ENCODE assay signal across 30 cellular contexts in genomic region chr22:27723708-27724107, GRCh38.
"Had no signal": no experiment of that assay in that cellular context is flagged by ENCODE, and none has a peak within 500 bp of the region (broad histone marks: within the 10 kb centered on the region; RNA-seq: fewer than 3 reads in every experiment).

No MANE protein-coding gene starts in this region.

- H3K36me3 Mint-ChIP-seq: naive thymus-derived CD4-positive, alpha-beta T cell; stimulated activated memory B cell treated with anti-CD40 and anti-IgM and Interleukin-4, amounts not matched to agents 10 μg/mL and 1 μg/mL and 100 μg/mL, for 72 hours; type B pancreatic cell had no signal

- H2AFZ ChIP-seq: parathyroid adenoma had no signal

- H3K36me3 ChIP-seq: colonic mucosa, gastroesophageal sphincter, right atrium auricular region, vagina, WERI-Rb-1 had no signal

- H3K27ac Mint-ChIP-seq: activated CD4-positive, alpha-beta memory T cell treated with anti-CD3 and anti-CD28 coated beads, Interleukin-2, amount 10 ng/mL, durations not matched to agents 7 days and 5 days; activated CD4-positive, alpha-beta T cell treated with anti-CD3 and anti-CD28 coated beads, Interleukin-2, amount 10 ng/mL, durations not matched to agents 7 days and 5 days; activated naive CD4-positive, alpha-beta T cell treated with anti-CD3 and anti-CD28 coated beads, Interleukin-2, amount 50 U/mL, for 72 hours; activated T-cell treated with anti-CD3 and anti-CD28 coated beads, Interleukin-2, amount 50 U/mL, for 24 hours; effector memory CD8-positive, alpha-beta T cell; naive thymus-derived CD4-positive, alpha-beta T cell; stimulated activated memory B cell treated with anti-CD40 and anti-IgM and Interleukin-4, amounts not matched to agents 10 μg/mL and 1 μg/mL and 100 μg/mL, for 72 hours; T-helper 2 cell treated with Interferon-gamma antibody and Interleukin-4, amounts not matched to agents 5 μg/mL and 100 μg/mL, for 36 hours; type B pancreatic cell had no signal

- H3K4me2 ChIP-seq: smooth muscle cell had no signal

- DNase-seq: activated CD4-positive, alpha-beta memory T cell treated with anti-CD3 and anti-CD28 coated beads, Interleukin-2, amount 10 ng/mL, durations not matched to agents 7 days and 5 days; activated CD4-positive, alpha-beta T cell treated with anti-CD3 and anti-CD28 coated beads for 1 hour; activated CD4-positive, alpha-beta T cell treated with anti-CD3 and anti-CD28 coated beads, Interleukin-2, amount 10 ng/mL, durations not matched to agents 7 days and 5 days; activated CD8-positive, alpha-beta memory T cell treated with anti-CD3 and anti-CD28 coated beads, Interleukin-2, amount 50 U/mL, for 48 hours; activated naive CD4-positive, alpha-beta T cell; activated T-cell treated with anti-CD3 and anti-CD28 coated beads, Interleukin-2, amount 50 U/mL, for 24 hours; colonic mucosa; effector memory CD8-positive, alpha-beta T cell; hippocampal formation; left colon; midbrain; naive thymus-derived CD4-positive, alpha-beta T cell; nucleus accumbens; stimulated activated CD4-positive, alpha-beta T cell treated with anti-CD3 and anti-CD28 coated beads, Interleukin-1b, Interleukin-23, amount 100 ng/mL, for 48 hours; stimulated activated CD4-positive, alpha-beta T cell treated with anti-CD3 and anti-CD28 coated beads, Interleukin-4, amount 100 ng/mL, for 4 hours; stimulated activated CD8-positive, alpha-beta memory T cell treated with anti-CD3 and anti-CD28 coated beads, Interleukin-4, amount 100 ng/mL, for 48 hours; stimulated activated naive CD8-positive, alpha-beta T cell treated with anti-CD3 and anti-CD28 coated beads, Interleukin-15, amount 100 ng/mL, for 72 hours; substantia nigra; T-helper 1 cell; WERI-Rb-1 had no signal

- H3K9me3 Mint-ChIP-seq: activated T-cell treated with anti-CD3 and anti-CD28 coated beads, Interleukin-2, amount 50 U/mL, for 24 hours; T-helper 2 cell treated with Interferon-gamma antibody and Interleukin-4, amounts not matched to agents 5 μg/mL and 100 μg/mL, for 36 hours had no signal

- H3K27ac ChIP-seq: colonic mucosa, gastroesophageal sphincter, parathyroid adenoma, right atrium auricular region, vagina, WERI-Rb-1 had no signal

- H3K4me3 ChIP-seq: colonic mucosa, gastroesophageal sphincter, right atrium auricular region, smooth muscle cell, vagina had no signal

- H3K4me3 Mint-ChIP-seq: activated CD4-positive, alpha-beta memory T cell treated with anti-CD3 and anti-CD28 coated beads, Interleukin-2, amount 10 ng/mL, durations not matched to agents 7 days and 5 days; activated CD4-positive, alpha-beta T cell treated with anti-CD3 and anti-CD28 coated beads, Interleukin-2, amount 10 ng/mL, durations not matched to agents 7 days and 5 days; activated T-cell treated with anti-CD3 and anti-CD28 coated beads, Interleukin-2, amount 50 U/mL, for 24 hours; effector memory CD8-positive, alpha-beta T cell; naive thymus-derived CD4-positive, alpha-beta T cell; stimulated activated memory B cell treated with anti-CD40 and anti-IgM and Interleukin-4, amounts not matched to agents 10 μg/mL and 1 μg/mL and 100 μg/mL, for 72 hours; stimulated activated naive CD8-positive, alpha-beta T cell treated with anti-CD3 and anti-CD28 coated beads, Interleukin-15, amount 100 ng/mL, for 72 hours; T-helper 2 cell treated with Interferon-gamma antibody and Interleukin-4, amounts not matched to agents 5 μg/mL and 100 μg/mL, for 36 hours; type B pancreatic cell had no signal

- H3K27me3 ChIP-seq: colonic mucosa, gastroesophageal sphincter, right atrium auricular region, vagina had no signal

- FAIRE-seq: keratinocyte had no signal

- H3K9ac ChIP-seq: parathyroid adenoma had no signal

- H3K4me1 Mint-ChIP-seq: activated CD4-positive, alpha-beta memory T cell treated with anti-CD3 and anti-CD28 coated beads, Interleukin-2, amount 10 ng/mL, durations not matched to agents 7 days and 5 days; activated CD4-positive, alpha-beta T cell treated with anti-CD3 and anti-CD28 coated beads, Interleukin-2, amount 10 ng/mL, durations not matched to agents 7 days and 5 days; stimulated activated memory B cell treated with anti-CD40 and anti-IgM and Interleukin-4, amounts not matched to agents 10 μg/mL and 1 μg/mL and 100 μg/mL, for 72 hours; stimulated activated naive CD8-positive, alpha-beta T cell treated with anti-CD3 and anti-CD28 coated beads, Interleukin-15, amount 100 ng/mL, for 72 hours had no signal

- H3K9me3 ChIP-seq: colonic mucosa, gastroesophageal sphincter, right atrium auricular region, vagina had no signal

- H3K79me2 ChIP-seq: parathyroid adenoma had no signal

- H3K4me1 ChIP-seq: colonic mucosa, parathyroid adenoma had no signal

- ATAC-seq: effector memory CD8-positive, alpha-beta T cell; gastroesophageal sphincter; left colon; naive thymus-derived CD4-positive, alpha-beta T cell; stimulated activated memory B cell treated with anti-CD40 and anti-IgM and Interleukin-4, amounts not matched to agents 10 μg/mL and 1 μg/mL and 100 μg/mL, for 72 hours; stimulated activated naive CD8-positive, alpha-beta T cell treated with anti-CD3 and anti-CD28 coated beads, Interleukin-15, amount 100 ng/mL, for 72 hours had no signal
